9 cellular contexts compared by ENCODE assay signal in the genomic region with DNA sequence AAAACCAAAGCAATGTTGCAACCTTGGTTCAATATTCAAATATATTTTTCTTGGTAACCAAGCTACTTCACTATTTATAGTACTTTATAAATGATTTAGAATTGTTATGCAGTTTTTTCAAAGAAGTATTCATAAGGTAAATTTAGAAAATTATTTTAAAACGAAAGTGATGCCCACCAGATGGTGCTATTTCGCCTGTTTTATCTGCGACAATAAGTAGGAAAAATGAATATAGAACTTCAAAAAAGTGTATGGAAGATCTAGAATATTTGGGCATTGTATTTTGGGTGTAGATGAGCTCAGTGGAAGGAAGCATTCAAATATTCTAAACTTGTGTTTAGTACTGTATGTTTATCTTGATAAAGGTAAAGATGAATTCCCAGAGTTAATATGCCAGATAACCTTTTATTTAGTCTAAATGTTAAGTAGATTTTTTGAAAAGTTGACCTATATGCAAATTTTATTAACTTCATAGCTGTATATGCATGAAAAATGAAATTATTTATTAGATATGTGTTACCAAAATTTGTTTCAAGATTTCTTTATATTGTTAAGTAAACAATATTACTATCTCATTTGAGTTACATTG.
DNase-seq lines count a peak whose midpoint lies in the region; ATAC-seq and TF ChIP-seq lines count a peak whose summit lies in the region.
"Had no signal": no experiment of that assay in that cellular context is flagged by ENCODE, and none has a peak within 500 bp of the region (broad histone marks: within the 10 kb centered on the region; RNA-seq: fewer than 3 reads in every experiment).

No MANE protein-coding gene starts in this region.

- H3K27ac ChIP-seq in C4-2B (no peak overlapping the region), OCI-LY7 (ENCODE audit: low read depth, low read length, poor library complexity, severe bottlenecking) (no peak overlapping the region), mesendoderm (ENCODE audit: low read depth, low read length) (no peak overlapping the region)

- H3K4me3 ChIP-seq in OCI-LY7 (ENCODE audit: low read depth, low read length, poor library complexity, severe bottlenecking) (no peak overlapping the region), mesendoderm (ENCODE audit: low read length) (no peak overlapping the region), MG63 (no peak overlapping the region)

- no peaks in the 10 kb centered on the region for H3K9me3 ChIP-seq in OCI-LY7 (ENCODE audit: low read length)
- no peaks in the 10 kb centered on the region for H3K9me3 ChIP-seq in MG63

- H3K9me3 Mint-ChIP-seq in endothelial cell (ENCODE audit: unreplicated experiment): no peaks in the 10 kb centered on the region
- H3K9me3 Mint-ChIP-seq: memory B cell had no signal

- no peak overlapping the region for H4K5ac ChIP-seq in mesendoderm (ENCODE audit: low read length)

- no peak overlapping the region for H3K4ac ChIP-seq in mesendoderm (ENCODE audit: low read depth, low read length)

- H3K27me3 Mint-ChIP-seq in endothelial cell (ENCODE audit: unreplicated experiment): no peaks in the 10 kb centered on the region
- H3K27me3 Mint-ChIP-seq: memory B cell had no signal

- H4K8ac ChIP-seq in mesendoderm (ENCODE audit: low read depth, low read length): no peak overlapping the region

- H3K36me3 Mint-ChIP-seq in endothelial cell (ENCODE audit: low read depth, unreplicated experiment): peaks cover 4% of the 10 kb centered on the region
- H3K36me3 Mint-ChIP-seq: memory B cell had no signal

- H2AFZ ChIP-seq in OCI-LY7 (ENCODE audit: low read length): no peak overlapping the region

- ATAC-seq in GM19351 (IDR thresholded peaks at IDR 0.05; ENCODE audit: unreplicated experiment): no peak

- H3K27me3 ChIP-seq in mesendoderm (ENCODE audit: insufficient read depth, low read length, poor library complexity) (no peaks in the 10 kb centered on the region), MG63 (no peaks in the 10 kb centered on the region)

- BruUV-seq in OCI-LY7 (replicated peaks; lab: Mats Ljungman, UMichigan): no TSS peak

- H3K4me3 Mint-ChIP-seq in endothelial cell (ENCODE audit: unreplicated experiment): no peak overlapping the region
- H3K4me3 Mint-ChIP-seq: memory B cell had no signal

- H3K27ac Mint-ChIP-seq in endothelial cell (ENCODE audit: unreplicated experiment): no peak overlapping the region
- H3K27ac Mint-ChIP-seq: memory B cell had no signal

- DNase-seq in GM10266 (ENCODE audit: extremely low spot score) (no peak), OCI-LY7 (ENCODE audit: low spot score) (peak; percentile 63), endothelial cell (ENCODE audit: low spot score) (no peak), pons (ENCODE audit: low spot score) (peak; percentile 43), mesendoderm (no peak), MG63 (no peak)

- H3K79me2 ChIP-seq in OCI-LY7 (ENCODE audit: insufficient read depth, low read depth, low read length) (no peaks in the 10 kb centered on the region), mesendoderm (ENCODE audit: control insufficient read depth, insufficient read depth, low read length) (no peaks in the 10 kb centered on the region)

- no peaks in the 10 kb centered on the region for H3K9me2 ChIP-seq in OCI-LY7 (ENCODE audit: insufficient read depth, low read length)

- no peak overlapping the region for H3K56ac ChIP-seq in mesendoderm (ENCODE audit: low read length)

- H3K79me1 ChIP-seq in mesendoderm (ENCODE audit: low read length): no peaks in the 10 kb centered on the region

- H3K36me3 ChIP-seq in OCI-LY7 (ENCODE audit: insufficient read depth, low read length): peaks cover 4% of the 10 kb centered on the region; the same call in 1 of the 2 replicates
- H3K36me3 ChIP-seq in mesendoderm (ENCODE audit: control insufficient read depth, insufficient read depth, low read length): no peaks in the 10 kb centered on the region
- no peaks in the 10 kb centered on the region for H3K36me3 ChIP-seq in MG63

- H3K4me1 ChIP-seq in OCI-LY7 (ENCODE audit: insufficient read depth, low read length, poor library complexity, severe bottlenecking): no peaks in the 10 kb centered on the region
- H3K4me1 ChIP-seq in mesendoderm (ENCODE audit: control insufficient read depth, low read depth, low read length): no peaks in the 10 kb centered on the region

- no peak overlapping the region for H3K18ac ChIP-seq in mesendoderm (ENCODE audit: low read length)

- no peak overlapping the region for H2BK15ac ChIP-seq in mesendoderm (replicated peaks; ENCODE audit: low read depth)

- WGBS in mesendoderm (ENCODE audit: extremely low coverage, insufficient coverage, low lambda C conversion rate): no CpG with 5 or more reads among the region's 3 CpGs

- no peak overlapping the region for H3K23ac ChIP-seq in mesendoderm (ENCODE audit: low read length)

- H4K20me1 ChIP-seq in OCI-LY7 (ENCODE audit: insufficient read depth, low read length): no peaks in the 10 kb centered on the region

- H3K4me1 Mint-ChIP-seq in endothelial cell (ENCODE audit: unreplicated experiment): no peaks in the 10 kb centered on the region

- H3K9ac ChIP-seq in mesendoderm (ENCODE audit: low read length): no peak overlapping the region

- POLR2A ChIA-PET in OCI-LY7 (lab: Charles Lee): interaction anchor here (0.5 to 1.4 kb wide), 5 partner anchors 33 to 490 kb away, joined by 3 to 10 read pairs (median 3); no protein-coding TSS in a partner anchor

- H2BK5ac ChIP-seq in mesendoderm (ENCODE audit: low read length): no peak overlapping the region

- no peak overlapping the region for H2AK5ac ChIP-seq in mesendoderm (ENCODE audit: low read length)

- H3K4me2 ChIP-seq in OCI-LY7 (ENCODE audit: low read length): no peak overlapping the region
- H3K4me2 ChIP-seq in mesendoderm (ENCODE audit: low read length): no peak overlapping the region

- intact Hi-C loops in OCI-LY7 (cut with micrococcal nuclease; ENCODE audit: unreplicated experiment): loop anchor here (2.0 to 5.0 kb wide), 3 partner anchors 778 to 993 kb away; a partner anchor contains a TSS

- H2BK120ac ChIP-seq in mesendoderm (ENCODE audit: low read depth, low read length): no peak overlapping the region

- TF ChIP-seq CTCF in C4-2B (conservative IDR thresholded peaks at IDR 0.05): peak; percentile 73
- peak; percentile 15 for TF ChIP-seq CTCF in GM10266 (IDR thresholded peaks at IDR 0.05; ENCODE audit: control insufficient read depth, insufficient read depth, low read depth, missing control alignments)
- TF ChIP-seq CTCF in OCI-LY7 (conservative IDR thresholded peaks at IDR 0.05; ENCODE audit: low read length): peak; percentile 95
- peak; percentile 83 for TF ChIP-seq CTCF in endothelial cell (IDR thresholded peaks at IDR 0.05; ENCODE audit: unreplicated experiment)

- CTCF ChIA-PET in OCI-LY7 (lab: Charles Lee; ENCODE audit: unreplicated experiment): no interaction called here

Comparison
In these comparisons a context has a peak if more than half of its experiments do, and no peak if none do; other contexts are left out.
1. CTCF ChIP-seq: peak in every context shown above with its lines; median percentile 95 in OCI-LY7; 83 in endothelial cell; 73 in C4-2B; 15 in GM10266.
2. DNase-seq: peak in OCI-LY7 (single experiment) and pons (single experiment); none in GM10266 (single experiment), endothelial cell (single experiment), mesendoderm (single experiment) and MG63 (single experiment).